Comparison of ENCODE assay signal across 9 cellular contexts in genomic region chr22:46075764-46076531, GRCh38.
DNase-seq lines count a peak whose midpoint lies in the region; ATAC-seq, FAIRE-seq and TF ChIP-seq lines count a peak whose summit lies in the region.
"Had no signal": no experiment of that assay in that cellular context is flagged by ENCODE, and none has a peak within 500 bp of the region (broad histone marks: within the 10 kb centered on the region; RNA-seq: fewer than 3 reads in every experiment).

No MANE protein-coding gene starts in this region.

- peaks cover 77% of the 10 kb centered on the region for H4K20me1 ChIP-seq in DND-41 (ENCODE audit: insufficient read depth, low read length)

- TF ChIP-seq CTCF in DND-41 (IDR thresholded peaks at IDR 0.05; ENCODE audit: borderline replicate concordance, extremely low read depth, low read length, poor library complexity, severe bottlenecking) = no peak
- no peak for TF ChIP-seq CTCF in ascending aorta (IDR thresholded peaks at IDR 0.05)
- TF ChIP-seq CTCF in heart left ventricle (IDR thresholded peaks at IDR 0.05) = no peak
- TF ChIP-seq CTCF in gastrocnemius medialis (IDR thresholded peaks at IDR 0.05 in 4 of 5, conservative IDR thresholded peaks at IDR 0.05 in 1 of 5) = no peak

- H3K36me3 ChIP-seq in DND-41 (ENCODE audit: insufficient read depth, low read length) = peaks cover 78% of the 10 kb centered on the region
- H3K36me3 ChIP-seq in ascending aorta = no peaks in the 10 kb centered on the region
- H3K36me3 ChIP-seq in heart left ventricle = peaks cover 0 to 25% (median 10%) of the 10 kb centered on the region in 9 donors
- H3K36me3 ChIP-seq in gastrocnemius medialis = no peaks in the 10 kb centered on the region

- peak overlapping the region in 1 of 2 experiments; percentile 90; a peak in 2 of 4 replicates for H3K4me3 ChIP-seq in DND-41 (ENCODE audit: low read depth in 1 of 2, low read length in 2 of 2)
- H3K4me3 ChIP-seq in ascending aorta = peak overlapping the region; percentile 80 to 89
- peak overlapping the region in 11 of 12 donors; percentile 69 to 97 (median 90) for H3K4me3 ChIP-seq in heart left ventricle
- H3K4me3 ChIP-seq in gastrocnemius medialis = peak overlapping the region; percentile 78 to 86 (median 82)

- FAIRE-seq in GM19239 (lab: Jason Lieb, UNC) (no peak), HTR-8/SVneo (lab: Jason Lieb, UNC) (no peak)

- peak overlapping the region; percentile 19 for H3K9ac ChIP-seq in DND-41 (ENCODE audit: low read depth, low read length)

- ATAC-seq in DND-41 (ENCODE audit: insufficient read depth, low read depth) = no peak
- ATAC-seq in heart left ventricle = no peak
- ATAC-seq in gastrocnemius medialis = no peak
- ATAC-seq: naive thymus-derived CD4-positive, alpha-beta T cell had no signal

- intact Hi-C loops in ascending aorta (cut with DNase I) (loop anchor here (2.0 kb wide), 1 partner anchor 39 kb away; no protein-coding TSS in a partner anchor), heart left ventricle (cut with DNase I) (loop anchor here in 6 of 10 donors (5.0 kb wide), 3 partner anchors 36 to 69 kb away; no protein-coding TSS in a partner anchor), gastrocnemius medialis (cut with DNase I; ENCODE audit: low total_unique reads) (no loop called here)

- peak overlapping the region; percentile 5; the same call in 1 of the 2 replicates for H3K27ac ChIP-seq in DND-41 (ENCODE audit: low read length)
- peak overlapping the region; percentile 96 to 100 for H3K27ac ChIP-seq in ascending aorta
- H3K27ac ChIP-seq in heart left ventricle = peak overlapping the region; percentile 97 to 100 (median 98)
- peak overlapping the region; percentile 94 to 98 (median 97) for H3K27ac ChIP-seq in gastrocnemius medialis

- H3K9me3 ChIP-seq in DND-41 (ENCODE audit: insufficient read depth, low read length, severe bottlenecking) (no peaks in the 10 kb centered on the region), ascending aorta (no peaks in the 10 kb centered on the region), heart left ventricle (no peaks in the 10 kb centered on the region), gastrocnemius medialis (no peaks in the 10 kb centered on the region)

- TF ChIP-seq POLR2A in heart left ventricle (IDR thresholded peaks at IDR 0.05) = no peak
- no peak for TF ChIP-seq POLR2A in gastrocnemius medialis (IDR thresholded peaks at IDR 0.05)

- 12 to 33% (median 15%) methylated on average over 12 to 15 of the region's 15 CpGs for WGBS in heart left ventricle, 4 donors

- no peaks in the 10 kb centered on the region for H3K27me3 ChIP-seq in DND-41 (ENCODE audit: insufficient read depth, low read length, poor library complexity)
- H3K27me3 ChIP-seq in ascending aorta = no peaks in the 10 kb centered on the region
- no peaks in the 10 kb centered on the region for H3K27me3 ChIP-seq in heart left ventricle
- H3K27me3 ChIP-seq in gastrocnemius medialis = no peaks in the 10 kb centered on the region

- in situ Hi-C loops in gastrocnemius medialis (cut with MboI; ENCODE audit: low sequenced_read_pairs in 4 of 4) = no loop called here

- no peak overlapping the region for H2AFZ ChIP-seq in DND-41 (ENCODE audit: low read depth, low read length)

- peaks cover 55% of the 10 kb centered on the region for H3K4me1 ChIP-seq in DND-41 (ENCODE audit: insufficient read depth, low read length)
- H3K4me1 ChIP-seq in ascending aorta = peaks cover 15 to 44% of the 10 kb centered on the region in 2 donors
- peaks cover 17 to 77% (median 62%) of the 10 kb centered on the region in 12 donors for H3K4me1 ChIP-seq in heart left ventricle
- H3K4me1 ChIP-seq in gastrocnemius medialis = peaks cover 59 to 70% of the 10 kb centered on the region in 2 donors

- peak overlapping the region; percentile 85 for H3K4me2 ChIP-seq in DND-41 (ENCODE audit: insufficient read depth, low read length)

- no peak for DNase-seq in DND-41
- DNase-seq in ascending aorta (ENCODE audit: low spot score in 2 of 2) = peak; percentile 8 to 60
- DNase-seq in heart left ventricle = peak in 3 of 5 donors; percentile 31 to 58 (median 39)
- DNase-seq in gastrocnemius medialis = peak in 1 of 2 donors; percentile 14
- DNase-seq in GM19239 (ENCODE audit: insufficient read length, low spot score) = no peak
- DNase-seq in A172 (ENCODE audit: low spot score) = no peak
- DNase-seq in iPS-NIHi11 (ENCODE audit: low spot score) = no peak
- DNase-seq in HTR-8/SVneo (ENCODE audit: insufficient read length, low spot score) = no peak
- DNase-seq: naive thymus-derived CD4-positive, alpha-beta T cell had no signal

- H3K79me2 ChIP-seq in DND-41 (ENCODE audit: insufficient read depth, low read length) = peaks cover 97% of the 10 kb centered on the region

Comparison
In these comparisons a context has a peak if more than half of its experiments do, and no peak if none do; other contexts are left out.
1. DNase-seq: peak in ascending aorta (2 of 2) and heart left ventricle (3 of 5); none in DND-41 (single experiment), GM19239 (single experiment), A172 (single experiment), iPS-NIHi11 (single experiment) and HTR-8/SVneo (single experiment).
2. H3K27ac ChIP-seq: peak in every context shown above with its lines; median percentile 98 in ascending aorta; 98 in heart left ventricle; 97 in gastrocnemius medialis; 5 in DND-41.